15 cellular contexts compared by ENCODE assay signal in the genomic region with DNA sequence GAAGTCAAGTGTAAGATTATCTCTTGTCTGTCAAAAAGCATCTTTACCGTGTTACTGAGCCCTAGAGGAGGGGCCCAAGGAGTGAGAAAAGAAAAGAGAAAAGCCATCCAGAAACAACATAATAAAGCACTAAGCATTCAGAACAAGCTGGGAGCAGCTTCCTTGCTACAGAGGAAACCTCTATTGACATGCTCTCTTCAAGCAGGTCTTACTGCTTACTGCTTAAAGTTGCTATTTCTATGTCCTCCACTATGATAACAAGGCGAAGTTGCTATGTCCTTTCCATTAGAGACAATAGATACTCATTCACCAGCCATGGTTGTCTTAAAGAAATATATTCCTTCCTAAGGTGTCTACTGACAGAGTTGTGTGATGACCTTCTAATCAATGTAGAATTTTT.
A peak's percentile ranks its signal among the peaks of the same experiment; 100 is the strongest.
DNase-seq lines count a peak whose midpoint lies in the region; ATAC-seq and TF ChIP-seq lines count a peak whose summit lies in the region.
"Had no signal": no experiment of that assay in that cellular context is flagged by ENCODE, and none has a peak within 500 bp of the region (broad histone marks: within the 10 kb centered on the region; RNA-seq: fewer than 3 reads in every experiment).

No MANE protein-coding gene starts in this region.

- H3K4me3 ChIP-seq in GM23338 (no peak overlapping the region), ascending aorta (peak overlapping the region in 1 of 2 donors; percentile 32)

- H3F3A ChIP-seq in GM23338 (replicated peaks; ENCODE audit: low read depth): no peaks in the 10 kb centered on the region

- H3K36me3 Mint-ChIP-seq in GM23338 (ENCODE audit: low read depth) (no peaks in the 10 kb centered on the region), osteocyte (ENCODE audit: unreplicated experiment) (peaks cover 7% of the 10 kb centered on the region)

- no peaks in the 10 kb centered on the region for H3K79me2 ChIP-seq in GM23338 (replicated peaks; ENCODE audit: insufficient read depth)

- no peaks in the 10 kb centered on the region for H3K9me3 Mint-ChIP-seq in GM23338
- H3K9me3 Mint-ChIP-seq in osteocyte (ENCODE audit: unreplicated experiment): peaks cover 21% of the 10 kb centered on the region

- H3K27me3 Mint-ChIP-seq in GM23338 (ENCODE audit: insufficient read depth, low read depth, poor library complexity): no peaks in the 10 kb centered on the region
- no peaks in the 10 kb centered on the region for H3K27me3 Mint-ChIP-seq in osteocyte (ENCODE audit: unreplicated experiment)

- ATAC-seq in GM23338 (peak; percentile 73), GM21529 (IDR thresholded peaks at IDR 0.05; ENCODE audit: unreplicated experiment) (no peak), GM21447 (IDR thresholded peaks at IDR 0.05; ENCODE audit: unreplicated experiment) (no peak)
- ATAC-seq: Panc1 had no signal

- no peaks in the 10 kb centered on the region for H3K9me3 ChIP-seq in ascending aorta
- H3K9me3 ChIP-seq: SK-N-SH had no signal

- no peak overlapping the region for H3K4me3 Mint-ChIP-seq in GM23338
- H3K4me3 Mint-ChIP-seq in osteocyte (ENCODE audit: unreplicated experiment): peak overlapping the region; percentile 10

- H3K9me2 ChIP-seq in GM23338 (ENCODE audit: insufficient read depth): no peaks in the 10 kb centered on the region
- H3K9me2 ChIP-seq: SK-N-SH had no signal

- H3K27ac Mint-ChIP-seq in GM23338 (no peak overlapping the region), osteocyte (ENCODE audit: unreplicated experiment) (peak overlapping the region; percentile 83)

- intact Hi-C loops in ascending aorta (cut with DNase I): no loop called here

- TF ChIP-seq CTCF in GM23338 (conservative IDR thresholded peaks at IDR 0.05; ENCODE audit: low read depth in 2 of 2) (no peak), ascending aorta (IDR thresholded peaks at IDR 0.05) (no peak), osteocyte (IDR thresholded peaks at IDR 0.05) (no peak)

- DNase-seq in GM23338 (ENCODE audit: low spot score): peak; percentile 21
- DNase-seq in ascending aorta (ENCODE audit: low spot score in 2 of 2): no peak
- peak; percentile 17 for DNase-seq in inferior parietal cortex (ENCODE audit: extremely low spot score)
- DNase-seq in osteocyte (ENCODE audit: extremely low spot score, unreplicated experiment): no peak
- no peak for DNase-seq in NCI-H1092 treated with DMSO at 0.1 percent for 48 hours (lab: John Stamatoyannopoulos, UW)
- DNase-seq: COR-L47, DMS153, NCI-H1417 treated with DMSO at 0.1 percent for 48 hours, NCI-H1930, NCI-H2227 treated with DMSO at 0.1 percent for 48 hours, SHP77, SK-N-SH had no signal

- H3K36me3 ChIP-seq in GM23338 (ENCODE audit: insufficient read depth): no peaks in the 10 kb centered on the region
- no peaks in the 10 kb centered on the region for H3K36me3 ChIP-seq in ascending aorta

- no peak overlapping the region; the same call in 1 of the 2 replicates for H2AFZ ChIP-seq in GM23338

- H3K4me2 ChIP-seq in GM23338: no peak overlapping the region
- H3K4me2 ChIP-seq: SK-N-SH had no signal

- no peaks in the 10 kb centered on the region for H4K20me1 ChIP-seq in GM23338 (replicated peaks; ENCODE audit: insufficient read depth)

- H3K27ac ChIP-seq in GM23338 (ENCODE audit: low read depth) (peak overlapping the region; percentile 13), ascending aorta (peak overlapping the region; percentile 66 to 67)

- H3K27me3 ChIP-seq in GM23338 (ENCODE audit: insufficient read depth) (no peaks in the 10 kb centered on the region), ascending aorta (no peaks in the 10 kb centered on the region)

- H3K4me1 Mint-ChIP-seq in GM23338 (peaks cover 6% of the 10 kb centered on the region; the same call in 2 of the 3 replicates), osteocyte (ENCODE audit: unreplicated experiment) (peaks cover 29% of the 10 kb centered on the region)

- H3K4me1 ChIP-seq in GM23338 (ENCODE audit: insufficient read depth) (peaks cover 8% of the 10 kb centered on the region; the same call in 1 of the 2 replicates), ascending aorta (peaks cover 0 to 8% of the 10 kb centered on the region in 2 donors)

TF ChIP-seq in GM23338, 12 proteins besides CTCF, POLR2A, EP300 and RAD21:
- TF ChIP-seq CREB1 (CRISPR knock-in tag; IDR thresholded peaks at IDR 0.05; ENCODE audit: low read depth) (no peak), JUNB (IDR thresholded peaks at IDR 0.05; ENCODE audit: unreplicated experiment) (no peak), EZH2 (IDR thresholded peaks at IDR 0.05; ENCODE audit: low read depth, unreplicated experiment) (no peak), EZH2phosphoT487 (IDR thresholded peaks at IDR 0.05; ENCODE audit: unreplicated experiment) (no peak), POLR2AphosphoS5 (IDR thresholded peaks at IDR 0.05; ENCODE audit: low read depth) (no peak), ZNF331 (CRISPR knock-in tag; IDR thresholded peaks at IDR 0.05; ENCODE audit: low read depth) (no peak), STAT1 (IDR thresholded peaks at IDR 0.05; ENCODE audit: unreplicated experiment) (no peak)
- TF ChIP-seq, protein P1, sequence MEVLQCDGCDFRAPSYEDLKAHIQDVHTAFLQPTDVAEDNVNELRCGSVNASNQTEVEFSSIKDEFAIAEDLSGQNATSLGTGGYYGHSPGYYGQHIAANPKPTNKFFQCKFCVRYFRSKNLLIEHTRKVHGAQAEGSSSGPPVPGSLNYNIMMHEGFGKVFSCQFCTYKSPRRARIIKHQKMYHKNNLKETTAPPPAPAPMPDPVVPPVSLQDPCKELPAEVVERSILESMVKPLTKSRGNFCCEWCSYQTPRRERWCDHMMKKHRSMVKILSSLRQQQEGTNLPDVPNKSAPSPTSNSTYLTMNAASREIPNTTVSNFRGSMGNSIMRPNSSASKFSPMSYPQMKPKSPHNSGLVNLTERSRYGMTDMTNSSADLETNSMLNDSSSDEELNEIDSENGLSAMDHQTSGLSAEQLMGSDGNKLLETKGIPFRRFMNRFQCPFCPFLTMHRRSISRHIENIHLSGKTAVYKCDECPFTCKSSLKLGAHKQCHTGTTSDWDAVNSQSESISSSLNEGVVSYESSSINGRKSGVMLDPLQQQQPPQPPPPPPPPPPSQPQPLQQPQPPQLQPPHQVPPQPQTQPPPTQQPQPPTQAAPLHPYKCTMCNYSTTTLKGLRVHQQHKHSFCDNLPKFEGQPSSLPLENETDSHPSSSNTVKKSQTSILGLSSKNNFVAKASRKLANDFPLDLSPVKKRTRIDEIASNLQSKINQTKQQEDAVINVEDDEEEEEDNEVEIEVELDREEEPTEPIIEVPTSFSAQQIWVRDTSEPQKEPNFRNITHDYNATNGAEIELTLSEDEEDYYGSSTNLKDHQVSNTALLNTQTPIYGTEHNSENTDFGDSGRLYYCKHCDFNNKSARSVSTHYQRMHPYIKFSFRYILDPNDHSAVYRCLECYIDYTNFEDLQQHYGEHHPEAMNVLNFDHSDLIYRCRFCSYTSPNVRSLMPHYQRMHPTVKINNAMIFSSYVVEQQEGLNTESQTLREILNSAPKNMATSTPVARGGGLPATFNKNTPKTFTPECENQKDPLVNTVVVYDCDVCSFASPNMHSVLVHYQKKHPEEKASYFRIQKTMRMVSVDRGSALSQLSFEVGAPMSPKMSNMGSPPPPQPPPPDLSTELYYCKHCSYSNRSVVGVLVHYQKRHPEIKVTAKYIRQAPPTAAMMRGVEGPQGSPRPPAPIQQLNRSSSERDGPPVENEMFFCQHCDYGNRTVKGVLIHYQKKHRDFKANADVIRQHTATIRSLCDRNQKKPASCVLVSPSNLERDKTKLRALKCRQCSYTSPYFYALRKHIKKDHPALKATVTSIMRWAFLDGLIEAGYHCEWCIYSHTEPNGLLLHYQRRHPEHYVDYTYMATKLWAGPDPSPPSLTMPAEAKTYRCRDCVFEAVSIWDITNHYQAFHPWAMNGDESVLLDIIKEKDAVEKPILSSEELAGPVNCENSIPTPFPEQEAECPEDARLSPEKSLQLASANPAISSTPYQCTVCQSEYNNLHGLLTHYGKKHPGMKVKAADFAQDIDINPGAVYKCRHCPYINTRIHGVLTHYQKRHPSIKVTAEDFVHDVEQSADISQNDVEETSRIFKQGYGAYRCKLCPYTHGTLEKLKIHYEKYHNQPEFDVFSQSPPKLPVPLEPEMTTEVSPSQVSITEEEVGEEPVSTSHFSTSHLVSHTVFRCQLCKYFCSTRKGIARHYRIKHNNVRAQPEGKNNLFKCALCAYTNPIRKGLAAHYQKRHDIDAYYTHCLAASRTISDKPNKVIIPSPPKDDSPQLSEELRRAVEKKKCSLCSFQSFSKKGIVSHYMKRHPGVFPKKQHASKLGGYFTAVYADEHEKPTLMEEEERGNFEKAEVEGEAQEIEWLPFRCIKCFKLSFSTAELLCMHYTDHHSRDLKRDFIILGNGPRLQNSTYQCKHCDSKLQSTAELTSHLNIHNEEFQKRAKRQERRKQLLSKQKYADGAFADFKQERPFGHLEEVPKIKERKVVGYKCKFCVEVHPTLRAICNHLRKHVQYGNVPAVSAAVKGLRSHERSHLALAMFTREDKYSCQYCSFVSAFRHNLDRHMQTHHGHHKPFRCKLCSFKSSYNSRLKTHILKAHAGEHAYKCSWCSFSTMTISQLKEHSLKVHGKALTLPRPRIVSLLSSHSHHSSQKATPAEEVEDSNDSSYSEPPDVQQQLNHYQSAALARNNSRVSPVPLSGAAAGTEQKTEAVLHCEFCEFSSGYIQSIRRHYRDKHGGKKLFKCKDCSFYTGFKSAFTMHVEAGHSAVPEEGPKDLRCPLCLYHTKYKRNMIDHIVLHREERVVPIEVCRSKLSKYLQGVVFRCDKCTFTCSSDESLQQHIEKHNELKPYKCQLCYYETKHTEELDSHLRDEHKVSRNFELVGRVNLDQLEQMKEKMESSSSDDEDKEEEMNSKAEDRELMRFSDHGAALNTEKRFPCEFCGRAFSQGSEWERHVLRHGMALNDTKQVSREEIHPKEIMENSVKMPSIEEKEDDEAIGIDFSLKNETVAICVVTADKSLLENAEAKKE (CRISPR knock-in tag; IDR thresholded peaks at IDR 0.05): no peak
- TF ChIP-seq, protein P2, sequence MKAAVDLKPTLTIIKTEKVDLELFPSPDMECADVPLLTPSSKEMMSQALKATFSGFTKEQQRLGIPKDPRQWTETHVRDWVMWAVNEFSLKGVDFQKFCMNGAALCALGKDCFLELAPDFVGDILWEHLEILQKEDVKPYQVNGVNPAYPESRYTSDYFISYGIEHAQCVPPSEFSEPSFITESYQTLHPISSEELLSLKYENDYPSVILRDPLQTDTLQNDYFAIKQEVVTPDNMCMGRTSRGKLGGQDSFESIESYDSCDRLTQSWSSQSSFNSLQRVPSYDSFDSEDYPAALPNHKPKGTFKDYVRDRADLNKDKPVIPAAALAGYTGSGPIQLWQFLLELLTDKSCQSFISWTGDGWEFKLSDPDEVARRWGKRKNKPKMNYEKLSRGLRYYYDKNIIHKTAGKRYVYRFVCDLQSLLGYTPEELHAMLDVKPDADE (IDR thresholded peaks at IDR 0.05): no peak

Comparison
In these comparisons a context has a peak if more than half of its experiments do, and no peak if none do; other contexts are left out.
1. DNase-seq: peak in GM23338 (single experiment) and inferior parietal cortex (single experiment); none in ascending aorta (0 of 2), osteocyte (single experiment) and NCI-H1092 treated with DMSO at 0.1 percent for 48 hours (single experiment).